Comparison of ENCODE assay signal across 8 cellular contexts in the genomic region with DNA sequence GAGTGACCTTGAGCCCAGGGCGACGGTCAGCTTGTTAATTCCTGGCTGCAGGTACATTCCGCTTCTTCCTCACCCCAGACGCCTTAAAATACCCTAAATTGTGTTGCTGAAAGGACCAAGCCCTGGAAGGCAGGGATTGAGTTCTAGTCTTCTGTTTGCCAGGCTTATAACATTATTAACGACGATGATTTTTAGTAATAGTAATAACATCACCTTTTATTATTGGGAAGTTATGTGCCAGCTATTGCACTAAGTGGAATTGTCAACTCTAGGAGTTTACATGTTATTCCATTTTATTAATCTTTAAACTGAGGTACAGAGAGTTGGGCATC. TPM values are rescaled to one million over a fixed set of nuclear protein-coding genes. Genes with fewer than 3 reads are reported as not detected.
A peak's percentile ranks its signal among the peaks of the same experiment; 100 is the strongest.
DNase-seq lines count a peak whose midpoint lies in the region; ATAC-seq, FAIRE-seq and TF ChIP-seq lines count a peak whose summit lies in the region.

No MANE protein-coding gene starts in this region.

- H3K27me3 ChIP-seq in astrocyte (ENCODE audit: insufficient read depth, low read length) (no peaks in the 10 kb centered on the region), liver (ENCODE audit: control insufficient read depth in 4 of 4, insufficient read depth in 4 of 4, low read length in 3 of 4) (no peaks in the 10 kb centered on the region), thoracic aorta (replicated peaks; ENCODE audit: insufficient read depth) (no peaks in the 10 kb centered on the region)

- DNase-seq in activated CD8-positive, alpha-beta memory T cell treated with anti-CD3 and anti-CD28 coated beads, Interleukin-2, amount 10 ng/mL, durations not matched to agents 7 days and 5 days, result no peak
- no peak for DNase-seq in activated CD8-positive, alpha-beta memory T cell treated with anti-CD3 and anti-CD28 coated beads for 24 hours
- DNase-seq in astrocyte (ENCODE audit: low read depth) (no peak), thoracic aorta (ENCODE audit: low spot score) (no peak), OCI-M1 (lab: John Stamatoyannopoulos, UW) (no peak)

- H3K4me1 Mint-ChIP-seq in activated CD8-positive, alpha-beta memory T cell treated with anti-CD3 and anti-CD28 coated beads, Interleukin-2, amount 10 ng/mL, durations not matched to agents 7 days and 5 days, result peaks cover 41% of the 10 kb centered on the region
- H3K4me1 Mint-ChIP-seq in astrocyte (ENCODE audit: low read depth, unreplicated experiment), result peaks cover 7% of the 10 kb centered on the region

- peak overlapping the region; percentile 91 for H2AFZ ChIP-seq in astrocyte (ENCODE audit: low read depth, low read length)

- H3K27ac Mint-ChIP-seq in activated CD8-positive, alpha-beta memory T cell treated with anti-CD3 and anti-CD28 coated beads, Interleukin-2, amount 10 ng/mL, durations not matched to agents 7 days and 5 days, result peak overlapping the region; percentile 97
- H3K27ac Mint-ChIP-seq in astrocyte (ENCODE audit: unreplicated experiment), result peak overlapping the region; percentile 99

- peaks cover 5% of the 10 kb centered on the region for H3K4me1 ChIP-seq in astrocyte (ENCODE audit: insufficient read depth, low read length)
- H3K4me1 ChIP-seq in liver (ENCODE audit: control insufficient read depth in 4 of 4, insufficient read depth in 4 of 4, low read length in 3 of 4), result peaks cover 2 to 39% (median 28%) of the 10 kb centered on the region in 4 donors
- H3K4me1 ChIP-seq in thoracic aorta (ENCODE audit: control insufficient read depth in 1 of 2, low read depth in 2 of 2), result peaks cover 16 to 30% of the 10 kb centered on the region in 2 donors

- no peaks in the 10 kb centered on the region for H3K36me3 ChIP-seq in astrocyte (ENCODE audit: insufficient read depth, low read length)
- peaks cover 0 to 9% (median 1%) of the 10 kb centered on the region in 4 donors for H3K36me3 ChIP-seq in liver (ENCODE audit: control insufficient read depth in 4 of 4, insufficient read depth in 3 of 4, low read depth in 1 of 4, low read length in 3 of 4)
- H3K36me3 ChIP-seq in thoracic aorta, result no peaks in the 10 kb centered on the region

- no peak for TF ChIP-seq RAD21 in liver (IDR thresholded peaks at IDR 0.05)

- no peak for FAIRE-seq in astrocyte (lab: Jason Lieb, UNC)

- H3K9me3 Mint-ChIP-seq in activated CD8-positive, alpha-beta memory T cell treated with anti-CD3 and anti-CD28 coated beads, Interleukin-2, amount 10 ng/mL, durations not matched to agents 7 days and 5 days (ENCODE audit: low read depth), result no peaks in the 10 kb centered on the region
- H3K9me3 Mint-ChIP-seq in astrocyte (ENCODE audit: unreplicated experiment), result no peaks in the 10 kb centered on the region

- H3K27ac ChIP-seq in astrocyte (ENCODE audit: low read depth, low read length) (peak overlapping the region; percentile 93), liver (ENCODE audit: low read depth in 1 of 2, low read length in 2 of 2) (peak overlapping the region; percentile 87 to 88), thoracic aorta (peak overlapping the region; percentile 88 to 92)

- TF ChIP-seq CTCF in astrocyte (IDR thresholded peaks at IDR 0.05; ENCODE audit: insufficient read depth, low read depth, low read length) (no peak), liver (IDR thresholded peaks at IDR 0.05; ENCODE audit: low read depth, low read length, missing input control) (no peak), thoracic aorta (IDR thresholded peaks at IDR 0.05) (no peak)

- peak overlapping the region; percentile 96 for H3K4me3 ChIP-seq in astrocyte (ENCODE audit: insufficient read depth, low read depth, low read length)
- peak overlapping the region; percentile 73 to 88 (median 85) for H3K4me3 ChIP-seq in liver (ENCODE audit: low read depth in 1 of 3, low read length in 3 of 3)
- peak overlapping the region; percentile 88 for H3K4me3 ChIP-seq in thoracic aorta

- H3K9me3 ChIP-seq in astrocyte (ENCODE audit: insufficient read depth, low read depth, low read length) (no peaks in the 10 kb centered on the region), liver (ENCODE audit: control insufficient read depth in 4 of 4, low read length in 3 of 4) (no peaks in the 10 kb centered on the region), thoracic aorta (no peaks in the 10 kb centered on the region)

- H4K20me1 ChIP-seq in astrocyte (ENCODE audit: insufficient read depth, low read length), result peaks cover 19% of the 10 kb centered on the region

- under 1% methylated on average over 6 of the region's 6 CpGs for WGBS in liver

- H3K9ac ChIP-seq in astrocyte (ENCODE audit: low read length), result peak overlapping the region; percentile 98
- H3K9ac ChIP-seq in liver (ENCODE audit: low read depth in 1 of 2, low read length in 2 of 2), result peak overlapping the region; percentile 91 to 92

- no peaks in the 10 kb centered on the region for H3K27me3 Mint-ChIP-seq in activated CD8-positive, alpha-beta memory T cell treated with anti-CD3 and anti-CD28 coated beads, Interleukin-2, amount 10 ng/mL, durations not matched to agents 7 days and 5 days
- H3K27me3 Mint-ChIP-seq in astrocyte (ENCODE audit: low read depth, unreplicated experiment), result no peaks in the 10 kb centered on the region

- CTCF ChIA-PET in activated CD8-positive, alpha-beta memory T cell treated with anti-CD3 and anti-CD28 coated beads, Interleukin-2, amount 10 ng/mL, durations not matched to agents 7 days and 5 days (lab: Charles Lee), result interaction anchor here (0.6 to 7.7 kb wide), 23 partner anchors 10 to 997 kb away, joined by 3 to 58 read pairs (median 4); no protein-coding TSS in a partner anchor

- peak overlapping the region; percentile 89 for H3K4me2 ChIP-seq in astrocyte (ENCODE audit: low read length)

- no peak for ATAC-seq in activated CD8-positive, alpha-beta memory T cell treated with anti-CD3 and anti-CD28 coated beads, Interleukin-2, amount 10 ng/mL, durations not matched to agents 7 days and 5 days
- ATAC-seq in thoracic aorta (ENCODE audit: insufficient number of reproducible peaks, low FRiP score, low read depth) (no peak), GM21737 (IDR thresholded peaks at IDR 0.05; ENCODE audit: unreplicated experiment) (no peak), HG03460 (IDR thresholded peaks at IDR 0.05; ENCODE audit: unreplicated experiment) (no peak)

- H3K79me2 ChIP-seq in astrocyte (ENCODE audit: insufficient read depth, low read length), result peaks cover 64% of the 10 kb centered on the region

- peak overlapping the region; percentile 84 for H3K4me3 Mint-ChIP-seq in activated CD8-positive, alpha-beta memory T cell treated with anti-CD3 and anti-CD28 coated beads, Interleukin-2, amount 10 ng/mL, durations not matched to agents 7 days and 5 days
- peak overlapping the region; percentile 90 for H3K4me3 Mint-ChIP-seq in astrocyte (ENCODE audit: unreplicated experiment)

- H3K36me3 Mint-ChIP-seq in activated CD8-positive, alpha-beta memory T cell treated with anti-CD3 and anti-CD28 coated beads, Interleukin-2, amount 10 ng/mL, durations not matched to agents 7 days and 5 days, result peaks cover 9% of the 10 kb centered on the region
- H3K36me3 Mint-ChIP-seq in astrocyte (ENCODE audit: low read depth, unreplicated experiment), result peaks cover 2% of the 10 kb centered on the region

TF ChIP-seq in liver, 16 proteins besides CTCF, POLR2A, EP300 and RAD21:
- TF ChIP-seq TAF1 (conservative IDR thresholded peaks at IDR 0.05) (no peak), HNF4A (conservative IDR thresholded peaks at IDR 0.05) (peak; percentile 51 to 71)

RNA-seq across cellular contexts. Expression of a gene that starts 0.4 kb away (rescaled TPM):
- total RNA-seq in activated CD8-positive, alpha-beta memory T cell treated with anti-CD3 and anti-CD28 coated beads, Interleukin-2, amount 10 ng/mL, durations not matched to agents 7 days and 5 days, result 10 to 100 TPM; 44.9 to 47.4 TPM
- total RNA-seq in astrocyte, result 10.5 and 10.6 TPM in 2 replicates
- total RNA-seq in liver, result 10 to 100 TPM in 1 of 2 donors, 1 to 10 TPM in 1; 9.3 to 24.6 TPM
- polyA plus RNA-seq in liver, result 10 to 100 TPM; 12.6 to 15.6 TPM
- total RNA-seq in thoracic aorta, result 1 to 10 TPM; 6.8 to 7.9 TPM

RNA-seq across cellular contexts. Expression of a gene that starts 0.7 kb away (rescaled TPM):
- total RNA-seq in activated CD8-positive, alpha-beta memory T cell treated with anti-CD3 and anti-CD28 coated beads, Interleukin-2, amount 10 ng/mL, durations not matched to agents 7 days and 5 days, result 10 to 100 TPM; 13.9 to 23.8 TPM
- total RNA-seq in astrocyte, result 55.3 and 61.5 TPM in 2 replicates
- total RNA-seq in liver, result 10 to 100 TPM in 1 of 2 donors, 1 to 10 TPM in 1; 7.8 to 12.0 TPM
- 10 to 100 TPM; 11.1 to 19.1 TPM for polyA plus RNA-seq in liver
- 10 to 100 TPM; 14.4 to 29.3 TPM for total RNA-seq in thoracic aorta
